ENCODE assay signal across 27 cellular contexts in the genomic region with DNA sequence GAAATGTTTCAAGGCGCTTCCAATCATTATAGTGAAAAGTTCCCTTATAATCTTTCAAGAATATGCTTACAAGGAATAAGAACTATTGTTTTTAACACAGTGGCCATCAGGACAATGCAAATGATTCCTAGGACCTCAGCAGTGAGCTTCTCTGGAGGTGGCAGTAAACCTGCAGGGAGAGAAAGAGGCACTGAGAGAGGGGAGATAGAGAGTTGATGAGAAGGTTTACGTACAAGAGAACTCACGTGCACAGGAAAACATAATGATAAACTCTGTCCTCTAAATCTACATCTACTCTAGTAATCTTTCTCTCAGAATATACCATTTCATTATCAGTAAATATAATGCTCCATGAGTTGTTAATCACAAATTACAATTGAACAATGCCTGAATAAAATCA. TPM values are rescaled to one million over a fixed set of nuclear protein-coding genes. Genes with fewer than 3 reads are reported as not detected.
DNase-seq lines count a peak whose midpoint lies in the region; ATAC-seq, FAIRE-seq and TF ChIP-seq lines count a peak whose summit lies in the region.
"Had no signal": no experiment of that assay in that cellular context is flagged by ENCODE, and none has a peak within 500 bp of the region (broad histone marks: within the 10 kb centered on the region; RNA-seq: fewer than 3 reads in every experiment).

No MANE protein-coding gene starts in this region.

- ATAC-seq in activated T-cell treated with anti-CD3 and anti-CD28 coated beads, Interleukin-2, amount 50 U/mL, for 4 hours, result no peak
- ATAC-seq in K562, result no peak
- no peak for ATAC-seq in HG02610 (IDR thresholded peaks at IDR 0.05; ENCODE audit: unreplicated experiment)
- ATAC-seq in GM19467 (IDR thresholded peaks at IDR 0.05; ENCODE audit: unreplicated experiment), result no peak
- ATAC-seq: activated CD4-positive, alpha-beta T cell treated with anti-CD3 and anti-CD28 coated beads for 36 hours; heart right ventricle; upper lobe of right lung had no signal

- intact Hi-C loops in OCI-LY7 (cut with micrococcal nuclease; ENCODE audit: unreplicated experiment) (loop anchor here (2.0 kb wide), 2 partner anchors 14 to 42 kb away; no protein-coding TSS in a partner anchor), K562 (cut with micrococcal nuclease) (no loop called here)

- in situ Hi-C loops in K562 (cut with MboI), result loop anchor here (5.0 kb wide), 1 partner anchor 48 kb away; no protein-coding TSS in a partner anchor

- H3K4me1 ChIP-seq in OCI-LY7 (ENCODE audit: insufficient read depth, low read length, poor library complexity, severe bottlenecking), result peaks cover 47% of the 10 kb centered on the region
- peaks cover 0 to 3% of the 10 kb centered on the region in 2 experiments; a peak in 1 of 5 replicates for H3K4me1 ChIP-seq in K562 (replicated peaks in 1 of 2; ENCODE audit: control insufficient read depth in 2 of 2, insufficient read depth in 2 of 2, low read length in 2 of 2)
- H3K4me1 ChIP-seq in suprapubic skin, result no peaks in the 10 kb centered on the region
- H3K4me1 ChIP-seq: breast epithelium, HAP-1, SJSA1, upper lobe of right lung had no signal

- peak overlapping the region; percentile 73 for H3K4me3 ChIP-seq in OCI-LY7 (ENCODE audit: low read depth, low read length, poor library complexity, severe bottlenecking)
- H3K4me3 ChIP-seq in K562, result no peak overlapping the region
- H3K4me3 ChIP-seq in suprapubic skin, result peak overlapping the region; percentile 5
- H3K4me3 ChIP-seq: breast epithelium, HAP-1, heart right ventricle, SJSA1, upper lobe of right lung had no signal

- H2AFZ ChIP-seq in OCI-LY7 (ENCODE audit: low read length) (peak overlapping the region; percentile 36; the same call in 1 of the 2 replicates), K562 (ENCODE audit: low read depth, low read length) (peak overlapping the region; percentile 53; the same call in 1 of the 2 replicates)

- H3K27ac ChIP-seq in OCI-LY7 (ENCODE audit: low read depth, low read length, poor library complexity, severe bottlenecking) (peak overlapping the region; percentile 86), K562 (ENCODE audit: extremely low read depth, low read depth, low read length) (no peak overlapping the region), suprapubic skin (no peak overlapping the region)
- H3K27ac ChIP-seq: breast epithelium, SJSA1, upper lobe of right lung had no signal

- H3K36me3 ChIP-seq in OCI-LY7 (ENCODE audit: insufficient read depth, low read length) (peaks cover 33% of the 10 kb centered on the region), K562 (ENCODE audit: control insufficient read depth, insufficient read depth, low read length) (no peaks in the 10 kb centered on the region), suprapubic skin (no peaks in the 10 kb centered on the region)
- H3K36me3 ChIP-seq: breast epithelium, HAP-1, heart right ventricle, SJSA1, upper lobe of right lung had no signal

- no peak for TF ChIP-seq RAD21 in K562 (CRISPR knock-in tag; conservative IDR thresholded peaks at IDR 0.05 in 1 of 2, IDR thresholded peaks at IDR 0.05 in 1 of 2)

- POLR2A ChIA-PET in OCI-LY7 (lab: Charles Lee), result interaction anchor here (0.6 kb wide), 1 partner anchor 11 kb away, joined by 5 read pairs; no protein-coding TSS in a partner anchor
- POLR2A ChIA-PET in K562 (lab: Yijun Ruan, JAX), result no interaction called here

- H3K9ac ChIP-seq in K562 (ENCODE audit: insufficient read depth in 1 of 2, low read depth in 2 of 2, low read length in 2 of 2), result no peak overlapping the region

- H3K9me3 Mint-ChIP-seq in activated T-cell treated with anti-CD3 and anti-CD28 coated beads, Interleukin-2, amount 50 U/mL, for 4 hours, result peaks cover 3% of the 10 kb centered on the region
- H3K9me3 Mint-ChIP-seq: T-helper 1 cell treated with Interleukin-12 subunit alpha and Interleukin-12 subunit beta and Interleukin-4 antibody, amounts not matched to agents 30 μg/mL and 1 μg/mL, for 36 hours had no signal

- H3K36me3 Mint-ChIP-seq in activated T-cell treated with anti-CD3 and anti-CD28 coated beads, Interleukin-2, amount 50 U/mL, for 4 hours (ENCODE audit: insufficient read depth), result no peaks in the 10 kb centered on the region

- peak overlapping the region; percentile 66 for H3K4me3 Mint-ChIP-seq in activated T-cell treated with anti-CD3 and anti-CD28 coated beads, Interleukin-2, amount 50 U/mL, for 4 hours
- H3K4me3 Mint-ChIP-seq: activated CD4-positive, alpha-beta T cell treated with anti-CD3 and anti-CD28 coated beads for 36 hours; T-helper 1 cell treated with Interleukin-12 subunit alpha and Interleukin-12 subunit beta and Interleukin-4 antibody, amounts not matched to agents 30 μg/mL and 1 μg/mL, for 36 hours had no signal

- WGBS in K562 (ENCODE audit: insufficient coverage, low coverage, missing lambda C conversion rate), result 33% methylated on average over 3 of the region's 3 CpGs
- WGBS in suprapubic skin, result 75% methylated on average over 3 of the region's 3 CpGs

- H4K20me1 ChIP-seq in OCI-LY7 (ENCODE audit: insufficient read depth, low read length) (no peaks in the 10 kb centered on the region), K562 (replicated peaks; ENCODE audit: control insufficient read depth, insufficient read depth, low read length) (no peaks in the 10 kb centered on the region)

- H3K9me1 ChIP-seq in K562 (ENCODE audit: control insufficient read depth, insufficient read depth, low read length), result no peaks in the 10 kb centered on the region

- H3K9me3 ChIP-seq in OCI-LY7 (ENCODE audit: low read length), result peaks cover 24% of the 10 kb centered on the region
- H3K9me3 ChIP-seq in K562 (replicated peaks; ENCODE audit: control insufficient read depth, insufficient read depth, low read depth, low read length), result no peaks in the 10 kb centered on the region
- no peaks in the 10 kb centered on the region for H3K9me3 ChIP-seq in suprapubic skin
- H3K9me3 ChIP-seq: breast epithelium, HAP-1, SJSA1, upper lobe of right lung had no signal

- no peaks in the 10 kb centered on the region for H3K9me2 ChIP-seq in OCI-LY7 (ENCODE audit: insufficient read depth, low read length)

- TF ChIP-seq CTCF in OCI-LY7 (conservative IDR thresholded peaks at IDR 0.05; ENCODE audit: low read length) (no peak; the same call in 1 of the 2 replicates), K562 (IDR thresholded peaks at IDR 0.05 in 2 of 3, conservative IDR thresholded peaks at IDR 0.05 in 1 of 3; ENCODE audit: insufficient read depth in 2 of 3, low read depth in 1 of 3, low read length in 3 of 3) (no peak), suprapubic skin (IDR thresholded peaks at IDR 0.05) (no peak)

- H3K27me3 ChIP-seq in K562 (ENCODE audit: control insufficient read depth in 2 of 2, insufficient read depth in 2 of 2, low read length in 2 of 2) (no peaks in the 10 kb centered on the region), suprapubic skin (no peaks in the 10 kb centered on the region)
- H3K27me3 ChIP-seq: breast epithelium, SJSA1, upper lobe of right lung had no signal

- no peaks in the 10 kb centered on the region for H3K4me1 Mint-ChIP-seq in activated T-cell treated with anti-CD3 and anti-CD28 coated beads, Interleukin-2, amount 50 U/mL, for 4 hours (ENCODE audit: low read depth)
- H3K4me1 Mint-ChIP-seq: activated CD4-positive, alpha-beta T cell treated with anti-CD3 and anti-CD28 coated beads for 36 hours had no signal

- peaks cover 7% of the 10 kb centered on the region for H3K27me3 Mint-ChIP-seq in activated T-cell treated with anti-CD3 and anti-CD28 coated beads, Interleukin-2, amount 50 U/mL, for 4 hours (ENCODE audit: low read depth)

- TF ChIP-seq EP300 in K562 (IDR thresholded peaks at IDR 0.05; ENCODE audit: low read length), result no peak
- TF ChIP-seq EP300 in suprapubic skin (IDR thresholded peaks at IDR 0.05), result no peak

- DNase-seq in activated T-cell treated with anti-CD3 and anti-CD28 coated beads, Interleukin-2, amount 50 U/mL, for 4 hours, result no peak
- DNase-seq in activated T-cell treated with anti-CD3 and anti-CD28 coated beads for 4 hours, result no peak
- peak; percentile 51 for DNase-seq in OCI-LY7 (ENCODE audit: low spot score)
- no peak for DNase-seq in K562 (ENCODE audit: extremely low read depth in 1 of 4, low spot score in 3 of 4)
- DNase-seq in suprapubic skin (ENCODE audit: low spot score in 2 of 2), result no peak
- DNase-seq in OCI-M1 (lab: John Stamatoyannopoulos, UW), result no peak
- DNase-seq: ACHN; activated CD4-positive, alpha-beta T cell treated with anti-CD3 and anti-CD28 coated beads for 36 hours; activated effector memory CD4-positive, alpha-beta T cell treated with anti-CD3 and anti-CD28 coated beads, Interleukin-2, amount 50 U/mL, for 16 hours; effector CD8-positive, alpha-beta T cell; erythroblast; heart right ventricle; NCI-H2081 treated with DMSO at 0.1 percent for 48 hours; NCI-H446 treated with DMSO at 0.1 percent for 48 hours; occipital lobe; stimulated activated CD8-positive, alpha-beta memory T cell treated with anti-CD3 and anti-CD28 coated beads, Interleukin-4, amount 100 ng/mL, for 48 hours; upper lobe of right lung had no signal

- CTCF ChIA-PET in OCI-LY7 (lab: Charles Lee; ENCODE audit: unreplicated experiment), result no interaction called here
- CTCF ChIA-PET in K562 (lab: Yijun Ruan, JAX; ENCODE audit: low intra/inter-chr PET ratio), result no interaction called here

- BruUV-seq in OCI-LY7 (replicated peaks; lab: Mats Ljungman, UMichigan) (TSS peak; percentile 72), K562 (replicated peaks; lab: Mats Ljungman, UMichigan) (no TSS peak)

- TF ChIP-seq POLR2A in K562 (conservative IDR thresholded peaks at IDR 0.05) (no peak), suprapubic skin (IDR thresholded peaks at IDR 0.05) (no peak)

- H3K79me2 ChIP-seq in OCI-LY7 (ENCODE audit: insufficient read depth, low read depth, low read length), result peaks cover 51% of the 10 kb centered on the region
- no peaks in the 10 kb centered on the region for H3K79me2 ChIP-seq in K562 (ENCODE audit: control insufficient read depth, insufficient read depth, low read length)

- no peak for FAIRE-seq in K562 (lab: Jason Lieb, UNC)

- peak overlapping the region; percentile 79 for H3K4me2 ChIP-seq in OCI-LY7 (ENCODE audit: low read length)
- H3K4me2 ChIP-seq in K562 (ENCODE audit: insufficient read depth, low read length), result no peak overlapping the region

RNA-seq across cellular contexts. Expression of a gene that starts 0.7 kb away (rescaled TPM):
- total RNA-seq in activated T-cell treated with anti-CD3 and anti-CD28 coated beads, Interleukin-2, amount 50 U/mL, for 4 hours, result 1 to 10 TPM in 1 of 3 donors, under 1 TPM in 2; 0.78 to 1.1 (median 0.95) TPM
- 8.6 and 9.3 TPM in 2 replicates for total RNA-seq in OCI-LY7 (2014; rRNA removed; shearing (Covaris generic))
- total RNA-seq in OCI-LY7 (2022) (9.9 and 10.9 TPM in 2 replicates), K562 (2014; rRNA removed) (not detected in 2 replicates), K562 (2014; rRNA removed; fragmentation: Illumina TruSeq; extraction: Trizol) (not detected in 2 replicates), K562 (2015; rRNA removed; fragmentation: Illumina TruSeq; extraction: Trizol) (not detected in 2 replicates), K562 (2021) (not detected in 2 replicates), suprapubic skin (not detected)
- 0.58 and 1.4 TPM in 2 replicates for total RNA-seq in K562 (2011; cell fraction: chromatin; rRNA removed; ENCODE audit: low replicate concordance)
- not detected in 2 replicates for total RNA-seq in K562 (2011; cell fraction: nucleolus; rRNA removed)
- 0.73 TPM in 1 of 2 replicates, not detected in the other for total RNA-seq in K562 (2011; cell fraction: nucleoplasm; rRNA removed)
- polyA plus RNA-seq in K562 (2011; rRNA removed) (0.17 and 0.34 TPM in 2 replicates), K562 (2014; fragmentation: Illumina TruSeq; extraction: Trizol) (not detected in 2 replicates), K562 (2014; fragmentation: Nextera tagmentation; extraction: Ambion mirVana) (not detected), K562 (2014; rRNA removed) (not detected in 2 replicates)
- polyA plus RNA-seq in K562 (2011; cell fraction: cytosol; rRNA removed), result not detected in 2 replicates
- 0.76 TPM in 1 of 2 replicates, not detected in the other for polyA plus RNA-seq in K562 (2011; cell fraction: nucleus; rRNA removed)
- polyA plus RNA-seq in K562 (2012), result not detected in 2 replicates
- polyA minus RNA-seq in K562 (2011; rRNA and poly(A)+ RNA removed), result 0.69 TPM in 1 of 2 replicates, not detected in the other
- polyA minus RNA-seq in K562 (2011; cell fraction: cytosol; rRNA and poly(A)+ RNA removed), result not detected in 2 replicates
- 0.44 TPM in 1 of 2 replicates, not detected in the other for polyA minus RNA-seq in K562 (2011; cell fraction: nucleus; rRNA and poly(A)+ RNA removed)
- total RNA-seq: activated CD4-positive, alpha-beta T cell treated with anti-CD3 and anti-CD28 coated beads for 36 hours; lung microvascular endothelial cell; occipital lobe; RPMI7951; SJSA1 had no signal
- polyA plus RNA-seq: BJ, heart right ventricle had no signal

RNA-seq across cellular contexts. Expression of a gene that starts 11.6 kb away (rescaled TPM):
- total RNA-seq in activated T-cell treated with anti-CD3 and anti-CD28 coated beads, Interleukin-2, amount 50 U/mL, for 4 hours, result under 1 TPM in 2 of 3 donors, not detected in 1; 0.46 to 0.47 TPM
- total RNA-seq in OCI-LY7 (2014; rRNA removed; shearing (Covaris generic)), result 4.7 and 6.8 TPM in 2 replicates
- total RNA-seq in OCI-LY7 (2022) (1.5 and 3.0 TPM in 2 replicates), K562 (2014; rRNA removed) (0.12 and 0.32 TPM in 2 replicates), K562 (2014; rRNA removed; fragmentation: Illumina TruSeq; extraction: Trizol) (0.35 TPM in 1 of 2 replicates, not detected in the other), K562 (2015; rRNA removed; fragmentation: Illumina TruSeq; extraction: Trizol) (not detected in 2 replicates), K562 (2021) (not detected in 2 replicates), suprapubic skin (not detected)
- total RNA-seq in K562 (2011; cell fraction: chromatin; rRNA removed; ENCODE audit: low replicate concordance), result 2.5 TPM in 1 of 2 replicates, not detected in the other
- not detected in 2 replicates for total RNA-seq in K562 (2011; cell fraction: nucleolus; rRNA removed)
- total RNA-seq in K562 (2011; cell fraction: nucleoplasm; rRNA removed), result 0.66 TPM in 1 of 2 replicates, not detected in the other
- polyA plus RNA-seq in K562 (2011; rRNA removed) (0.31 TPM in 1 of 2 replicates, not detected in the other), K562 (2014; fragmentation: Illumina TruSeq; extraction: Trizol) (0.21 and 0.60 TPM in 2 replicates), K562 (2014; fragmentation: Nextera tagmentation; extraction: Ambion mirVana) (under 1 TPM in 1 of 2 experiments, not detected in 1; 0.15 TPM), K562 (2014; rRNA removed) (0.09 TPM in 1 of 2 replicates, not detected in the other)
- polyA plus RNA-seq in K562 (2011; cell fraction: cytosol; rRNA removed), result 0.18 TPM in 1 of 2 replicates, not detected in the other
- polyA plus RNA-seq in K562 (2011; cell fraction: nucleus; rRNA removed), result 0.17 and 0.38 TPM in 2 replicates
- polyA plus RNA-seq in K562 (2012), result 0.09 and 0.14 TPM in 2 replicates
- polyA minus RNA-seq in K562 (2011; rRNA and poly(A)+ RNA removed), result 0.35 TPM in 1 of 2 replicates, not detected in the other
- not detected in 2 replicates for polyA minus RNA-seq in K562 (2011; cell fraction: cytosol; rRNA and poly(A)+ RNA removed)
- polyA minus RNA-seq in K562 (2011; cell fraction: nucleus; rRNA and poly(A)+ RNA removed), result 0.89 TPM in 1 of 2 replicates, not detected in the other
- total RNA-seq: activated CD4-positive, alpha-beta T cell treated with anti-CD3 and anti-CD28 coated beads for 36 hours; breast epithelium; lung microvascular endothelial cell; SJSA1; subcutaneous adipose tissue; upper lobe of right lung had no signal
- polyA plus RNA-seq: BJ had no signal

RNA-seq across cellular contexts. Expression of a gene that starts 19.0 kb away (rescaled TPM):
- 10 to 100 TPM; 19.4 to 57.0 (median 55.4) TPM for total RNA-seq in activated T-cell treated with anti-CD3 and anti-CD28 coated beads, Interleukin-2, amount 50 U/mL, for 4 hours
- 35.7 and 35.9 TPM in 2 replicates for total RNA-seq in OCI-LY7 (2014; rRNA removed; shearing (Covaris generic))
- total RNA-seq in OCI-LY7 (2022), result 26.6 and 35.4 TPM in 2 replicates
- total RNA-seq in K562 (2011; cell fraction: chromatin; rRNA removed; ENCODE audit: low replicate concordance), result 0.21 TPM in 1 of 2 replicates, not detected in the other
- not detected in 2 replicates for total RNA-seq in K562 (2011; cell fraction: nucleolus; rRNA removed)
- not detected in 2 replicates for total RNA-seq in K562 (2011; cell fraction: nucleoplasm; rRNA removed)
- not detected in 2 replicates for total RNA-seq in K562 (2014; rRNA removed)
- 0.07 TPM in 1 of 2 replicates, not detected in the other for total RNA-seq in K562 (2014; rRNA removed; fragmentation: Illumina TruSeq; extraction: Trizol)
- not detected in 2 replicates for total RNA-seq in K562 (2015; rRNA removed; fragmentation: Illumina TruSeq; extraction: Trizol)
- total RNA-seq in K562 (2021), result 0.09 TPM in 2 replicates
- 0.06 and 0.11 TPM in 2 replicates for polyA plus RNA-seq in K562 (2011; rRNA removed)
- 0.09 TPM in 1 of 2 replicates, not detected in the other for polyA plus RNA-seq in K562 (2011; cell fraction: cytosol; rRNA removed)
- 0.20 and 0.45 TPM in 2 replicates for polyA plus RNA-seq in K562 (2011; cell fraction: nucleus; rRNA removed)
- polyA plus RNA-seq in K562 (2012), result 0.05 and 0.10 TPM in 2 replicates
- polyA plus RNA-seq in K562 (2014; fragmentation: Illumina TruSeq; extraction: Trizol), result 0.09 TPM in 1 of 2 replicates, not detected in the other
- under 1 TPM; 0.03 to 0.04 TPM for polyA plus RNA-seq in K562 (2014; fragmentation: Nextera tagmentation; extraction: Ambion mirVana)
- not detected in 2 replicates for polyA plus RNA-seq in K562 (2014; rRNA removed)
- not detected in 2 replicates for polyA minus RNA-seq in K562 (2011; rRNA and poly(A)+ RNA removed)
- polyA minus RNA-seq in K562 (2011; cell fraction: cytosol; rRNA and poly(A)+ RNA removed), result 2.0 TPM in 1 of 2 replicates, not detected in the other
- not detected in 2 replicates for polyA minus RNA-seq in K562 (2011; cell fraction: nucleus; rRNA and poly(A)+ RNA removed)
- total RNA-seq in suprapubic skin, result 1 to 10 TPM in 1 of 4 donors, under 1 TPM in 1, not detected in 2; 0.51 to 4.3 TPM
- total RNA-seq: activated CD4-positive, alpha-beta T cell treated with anti-CD3 and anti-CD28 coated beads for 36 hours; lung microvascular endothelial cell; occipital lobe; RPMI7951; SJSA1 had no signal
- polyA plus RNA-seq: BJ had no signal

RNA-seq across cellular contexts. Expression of a gene that starts 27.0 kb away (rescaled TPM):
- total RNA-seq in activated T-cell treated with anti-CD3 and anti-CD28 coated beads, Interleukin-2, amount 50 U/mL, for 4 hours, result under 1 TPM; 0.47 to 0.94 (median 0.71) TPM
- total RNA-seq in OCI-LY7 (2014; rRNA removed; shearing (Covaris generic)), result 1.2 TPM in 1 of 2 replicates, not detected in the other
- total RNA-seq in OCI-LY7 (2022) (not detected in 2 replicates), K562 (2014; rRNA removed) (not detected in 2 replicates), K562 (2014; rRNA removed; fragmentation: Illumina TruSeq; extraction: Trizol) (not detected in 2 replicates), K562 (2015; rRNA removed; fragmentation: Illumina TruSeq; extraction: Trizol) (not detected in 2 replicates), K562 (2021) (not detected in 2 replicates), suprapubic skin (under 1 TPM in 1 of 4 donors, not detected in 3; 0.89 TPM)
- not detected in 2 replicates for total RNA-seq in K562 (2011; cell fraction: chromatin; rRNA removed; ENCODE audit: low replicate concordance)
- total RNA-seq in K562 (2011; cell fraction: nucleolus; rRNA removed), result not detected in 2 replicates
- total RNA-seq in K562 (2011; cell fraction: nucleoplasm; rRNA removed), result not detected in 2 replicates
- polyA plus RNA-seq in K562 (2011; rRNA removed) (not detected in 2 replicates), K562 (2014; fragmentation: Illumina TruSeq; extraction: Trizol) (not detected in 2 replicates), K562 (2014; fragmentation: Nextera tagmentation; extraction: Ambion mirVana) (not detected), K562 (2014; rRNA removed) (not detected in 2 replicates)
- polyA plus RNA-seq in K562 (2011; cell fraction: cytosol; rRNA removed), result not detected in 2 replicates
- polyA plus RNA-seq in K562 (2011; cell fraction: nucleus; rRNA removed), result not detected in 2 replicates
- not detected in 2 replicates for polyA plus RNA-seq in K562 (2012)
- polyA minus RNA-seq in K562 (2011; rRNA and poly(A)+ RNA removed), result not detected in 2 replicates
- 2.2 and 2.8 TPM in 2 replicates for polyA minus RNA-seq in K562 (2011; cell fraction: cytosol; rRNA and poly(A)+ RNA removed)
- 0.33 TPM in 1 of 2 replicates, not detected in the other for polyA minus RNA-seq in K562 (2011; cell fraction: nucleus; rRNA and poly(A)+ RNA removed)
- total RNA-seq: activated CD4-positive, alpha-beta T cell treated with anti-CD3 and anti-CD28 coated beads for 36 hours; lung microvascular endothelial cell; SJSA1 had no signal
- polyA plus RNA-seq: BJ had no signal

RNA-seq across cellular contexts. Expression of a gene that starts 44.3 kb away (rescaled TPM):
- total RNA-seq in activated T-cell treated with anti-CD3 and anti-CD28 coated beads, Interleukin-2, amount 50 U/mL, for 4 hours, result 1 to 10 TPM in 2 of 3 donors, under 1 TPM in 1; 0.86 to 5.0 (median 1.5) TPM
- total RNA-seq in OCI-LY7 (2014; rRNA removed; shearing (Covaris generic)), result 1.2 TPM in 1 of 2 replicates, not detected in the other
- 0.36 TPM in 1 of 2 replicates, not detected in the other for total RNA-seq in OCI-LY7 (2022)
- not detected in 2 replicates for total RNA-seq in K562 (2011; cell fraction: chromatin; rRNA removed; ENCODE audit: low replicate concordance)
- total RNA-seq in K562 (2011; cell fraction: nucleolus; rRNA removed), result not detected in 2 replicates
- not detected in 2 replicates for total RNA-seq in K562 (2011; cell fraction: nucleoplasm; rRNA removed)
- total RNA-seq in K562 (2014; rRNA removed), result not detected in 2 replicates
- total RNA-seq in K562 (2014; rRNA removed; fragmentation: Illumina TruSeq; extraction: Trizol), result not detected in 2 replicates
- not detected in 2 replicates for total RNA-seq in K562 (2015; rRNA removed; fragmentation: Illumina TruSeq; extraction: Trizol)
- not detected in 2 replicates for total RNA-seq in K562 (2021)
- polyA plus RNA-seq in K562 (2011; rRNA removed), result not detected in 2 replicates
- not detected in 2 replicates for polyA plus RNA-seq in K562 (2011; cell fraction: cytosol; rRNA removed)
- not detected in 2 replicates for polyA plus RNA-seq in K562 (2011; cell fraction: nucleus; rRNA removed)
- polyA plus RNA-seq in K562 (2012), result not detected in 2 replicates
- polyA plus RNA-seq in K562 (2014; fragmentation: Illumina TruSeq; extraction: Trizol), result not detected in 2 replicates
- not detected for polyA plus RNA-seq in K562 (2014; fragmentation: Nextera tagmentation; extraction: Ambion mirVana)
- not detected in 2 replicates for polyA plus RNA-seq in K562 (2014; rRNA removed)
- polyA minus RNA-seq in K562 (2011; rRNA and poly(A)+ RNA removed), result not detected in 2 replicates
- polyA minus RNA-seq in K562 (2011; cell fraction: cytosol; rRNA and poly(A)+ RNA removed), result not detected in 2 replicates
- not detected in 2 replicates for polyA minus RNA-seq in K562 (2011; cell fraction: nucleus; rRNA and poly(A)+ RNA removed)
- not detected for total RNA-seq in suprapubic skin
- total RNA-seq: lung microvascular endothelial cell, occipital lobe, RPMI7951, SJSA1 had no signal
- polyA plus RNA-seq: BJ had no signal

Comparison
In these comparisons a context has a peak if more than half of its experiments do, and no peak if none do; other contexts are left out.
1. RNA of a gene that starts 0.7 kb away (total RNA-seq): 8.6 to 10.9 TPM in OCI-LY7; 0.78 to 1.1 TPM in activated T-cell treated with anti-CD3 and anti-CD28 coated beads, Interleukin-2, amount 50 U/mL, for 4 hours, 0.58 to 1.4 TPM in K562 and not detected in suprapubic skin; every median in the first group is over 4 times any median in the second.